ENCODE assay signal across 8 cellular contexts in the genomic region with DNA sequence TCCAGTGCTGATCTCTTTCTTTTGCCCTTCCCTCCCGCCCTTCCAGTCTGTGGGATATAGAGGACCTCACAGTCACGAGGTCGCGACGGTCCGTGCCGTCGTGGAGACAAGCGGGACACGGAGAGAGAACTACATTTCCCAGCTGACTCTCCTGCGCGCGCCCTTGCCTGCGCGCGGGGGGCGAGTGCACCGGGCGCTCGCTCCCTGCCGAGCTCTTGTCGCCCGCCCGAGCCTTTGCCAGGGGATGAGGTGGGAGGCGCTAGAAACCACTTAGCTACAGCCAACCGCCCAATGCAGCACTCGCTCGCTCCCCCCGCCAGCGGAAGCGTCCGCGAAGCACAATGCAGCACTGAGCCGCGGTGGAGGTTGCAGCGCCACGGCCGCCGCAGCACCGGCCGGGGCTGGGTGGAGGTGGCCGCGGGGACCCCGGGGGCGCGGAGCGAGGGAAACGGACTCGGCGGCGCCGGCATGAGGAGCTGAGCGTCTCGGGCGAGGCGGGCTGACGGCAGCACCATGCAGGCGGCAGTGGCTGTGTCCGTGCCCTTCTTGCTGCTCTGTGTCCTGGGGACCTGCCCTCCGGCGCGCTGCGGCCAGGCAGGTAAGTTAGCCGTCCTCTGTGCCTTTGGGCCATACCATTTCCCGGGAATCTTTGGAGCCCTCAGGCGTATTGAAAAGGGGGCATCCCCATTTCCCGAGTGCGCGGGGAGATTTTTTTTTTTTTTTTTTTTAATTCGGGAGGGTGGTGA. TPM values are rescaled to one million over a fixed set of nuclear protein-coding genes. Genes with fewer than 3 reads are reported as not detected.
DNase-seq lines count a peak whose midpoint lies in the region; TF ChIP-seq lines count a peak whose summit lies in the region.

A gene with protein sequence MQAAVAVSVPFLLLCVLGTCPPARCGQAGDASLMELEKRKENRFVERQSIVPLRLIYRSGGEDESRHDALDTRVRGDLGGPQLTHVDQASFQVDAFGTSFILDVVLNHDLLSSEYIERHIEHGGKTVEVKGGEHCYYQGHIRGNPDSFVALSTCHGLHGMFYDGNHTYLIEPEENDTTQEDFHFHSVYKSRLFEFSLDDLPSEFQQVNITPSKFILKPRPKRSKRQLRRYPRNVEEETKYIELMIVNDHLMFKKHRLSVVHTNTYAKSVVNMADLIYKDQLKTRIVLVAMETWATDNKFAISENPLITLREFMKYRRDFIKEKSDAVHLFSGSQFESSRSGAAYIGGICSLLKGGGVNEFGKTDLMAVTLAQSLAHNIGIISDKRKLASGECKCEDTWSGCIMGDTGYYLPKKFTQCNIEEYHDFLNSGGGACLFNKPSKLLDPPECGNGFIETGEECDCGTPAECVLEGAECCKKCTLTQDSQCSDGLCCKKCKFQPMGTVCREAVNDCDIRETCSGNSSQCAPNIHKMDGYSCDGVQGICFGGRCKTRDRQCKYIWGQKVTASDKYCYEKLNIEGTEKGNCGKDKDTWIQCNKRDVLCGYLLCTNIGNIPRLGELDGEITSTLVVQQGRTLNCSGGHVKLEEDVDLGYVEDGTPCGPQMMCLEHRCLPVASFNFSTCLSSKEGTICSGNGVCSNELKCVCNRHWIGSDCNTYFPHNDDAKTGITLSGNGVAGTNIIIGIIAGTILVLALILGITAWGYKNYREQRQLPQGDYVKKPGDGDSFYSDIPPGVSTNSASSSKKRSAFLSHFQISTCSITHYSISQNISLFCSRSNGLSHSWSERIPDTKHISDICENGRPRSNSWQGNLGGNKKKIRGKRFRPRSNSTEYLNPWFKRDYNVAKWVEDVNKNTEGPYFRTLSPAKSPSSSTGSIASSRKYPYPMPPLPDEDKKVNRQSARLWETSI (plus strand): TSS at position 299 of the 746 bp plus-strand sequence. CDS start 215 bp downstream, at position 514.

- WGBS in stomach, 5 donors: 0 to 2% (median 0%) methylated on average over 25 to 70 of the region's 70 CpGs

- intact Hi-C loops in stomach (cut with DNase I; ENCODE audit: low total_unique reads): no loop called here

- peaks cover 0 to 17% (median 0%) of the 10 kb centered on the region in 3 donors for H3K27me3 ChIP-seq in stomach

- CTCF ChIA-PET in RWPE1 (lab: Yijun Ruan, JAX): interaction anchor here (0.5 kb wide), 1 partner anchor 991 kb away, joined by 5 read pairs; no protein-coding TSS in a partner anchor

- H3K9me3 ChIP-seq in stomach: no peaks in the 10 kb centered on the region

- H3K27ac ChIP-seq in RWPE1 (no peak within 1 kb of the TSS), stomach (peak within 1 kb of the TSS in 3 of 5 donors; percentile 32 to 59 (median 51))

- peak within 1 kb of the TSS; percentile 90 for H3K4me3 Mint-ChIP-seq in neural crest cell

- H3K36me3 ChIP-seq in stomach: no peaks in the 10 kb centered on the region

- POLR2A ChIA-PET in RWPE1 (lab: Yijun Ruan, JAX; ENCODE audit: low non-redundant PET): no interaction called here

- peaks cover 40% of the 10 kb centered on the region for H3K27me3 Mint-ChIP-seq in neural crest cell (ENCODE audit: low read depth)

- DNase-seq in ELR (ENCODE audit: low read depth): peak; percentile 85
- DNase-seq in H4 (ENCODE audit: low spot score): peak; percentile 96
- peak; percentile 51 for DNase-seq in RWPE1 (ENCODE audit: low spot score)
- DNase-seq in activated effector memory CD4-positive, alpha-beta T cell treated with Interleukin-2 at 50 U/mL for 16 hours: peak; percentile 77
- peak; percentile 71 for DNase-seq in fibroblast of villous mesenchyme (ENCODE audit: low read depth)
- DNase-seq in neural crest cell (ENCODE audit: low read depth, low spot score): peak; percentile 82
- DNase-seq in stomach: peak; percentile 74

- peak within 1 kb of the TSS; percentile 83 for H3K27ac Mint-ChIP-seq in neural crest cell (ENCODE audit: unreplicated experiment)

- peak; percentile 24; the same call in 1 of the 2 replicates for TF ChIP-seq CTCF in LNCAP (IDR thresholded peaks at IDR 0.05)
- no peak for TF ChIP-seq CTCF in RWPE1 (conservative IDR thresholded peaks at IDR 0.05; ENCODE audit: low read depth)
- TF ChIP-seq CTCF in fibroblast of villous mesenchyme (IDR thresholded peaks at IDR 0.05; ENCODE audit: insufficient read depth, low read depth, low read length): no peak
- no peak for TF ChIP-seq CTCF in neural crest cell (conservative IDR thresholded peaks at IDR 0.05)
- no peak for TF ChIP-seq CTCF in stomach (IDR thresholded peaks at IDR 0.05)

- TF ChIP-seq EP300 in stomach (IDR thresholded peaks at IDR 0.05): no peak

- H3K9me3 Mint-ChIP-seq in neural crest cell: no peaks in the 10 kb centered on the region

- H3K4me3 ChIP-seq in fibroblast of villous mesenchyme (ENCODE audit: low read depth, low read length): peak within 1 kb of the TSS; percentile 59
- peak within 1 kb of the TSS; percentile 66 to 90 (median 76) for H3K4me3 ChIP-seq in stomach

- H3K4me1 ChIP-seq in stomach: peaks cover 8 to 21% (median 17%) of the 10 kb centered on the region in 4 donors

- no peaks in the 10 kb centered on the region for H3K36me3 Mint-ChIP-seq in neural crest cell (ENCODE audit: low read depth)

- no peak for TF ChIP-seq POLR2A in stomach (IDR thresholded peaks at IDR 0.05)

- H3K4me1 Mint-ChIP-seq in neural crest cell: peaks cover 18% of the 10 kb centered on the region

RNA-seq across cellular contexts. Expression of the gene that starts here (rescaled TPM):
- total RNA-seq in H4 (2014; rRNA removed; shearing (Covaris generic)): 9.1 and 15.0 TPM in 2 replicates
- 0.64 and 1.3 TPM in 2 replicates for total RNA-seq in fibroblast of villous mesenchyme
- total RNA-seq in neural crest cell: 12.1 and 13.4 TPM in 2 replicates
- 10 to 100 TPM in 2 of 5 donors, 1 to 10 TPM in 1, under 1 TPM in 1, not detected in 1; 0.29 to 16.8 (median 5.9) TPM for total RNA-seq in stomach
- polyA plus RNA-seq in stomach: under 1 TPM; 0.06 to 0.15 (median 0.15) TPM
